ENCODE assay signal across 36 cellular contexts in genomic region chr9:69857828-69858227, GRCh38. TPM values are rescaled to one million over a fixed set of nuclear protein-coding genes. Genes with fewer than 3 reads are reported as not detected.
"Had no signal": no experiment of that assay in that cellular context is flagged by ENCODE, and none has a peak within 500 bp of the region (broad histone marks: within the 10 kb centered on the region; RNA-seq: fewer than 3 reads in every experiment).

No MANE protein-coding gene starts in this region.

- ATAC-seq: activated CD4-positive, CD25-positive, alpha-beta regulatory T cell treated with anti-CD3 and anti-CD28 coated beads, Interleukin-2, amount 50 U/mL, for 24 hours; activated CD8-positive, alpha-beta T cell treated with anti-CD3 and anti-CD28 coated beads for 36 hours; activated naive CD4-positive, alpha-beta T cell treated with anti-CD3 and anti-CD28 coated beads, Interleukin-2, amount 50 U/mL, for 72 hours; activated T-cell treated with anti-CD3 and anti-CD28 coated beads, Interleukin-2, amount 50 U/mL, for 4 hours; activated T-cell treated with anti-CD3 and anti-CD28 coated beads, Interleukin-2, amount 50 U/mL, for 72 hours; activated T-helper 17 cell treated with anti-CD3 and anti-CD28 coated beads, Interleukin-2, amount 50 U/mL, for 72 hours; body of pancreas; T-cell; T-helper 17 cell; WTC11 had no signal

- DNase-seq: activated CD4-positive, alpha-beta memory T cell treated with anti-CD3 and anti-CD28 coated beads for 36 hours; activated CD4-positive, alpha-beta T cell treated with anti-CD3 and anti-CD28 coated beads for 1 hour; activated CD4-positive, alpha-beta T cell treated with anti-CD3 and anti-CD28 coated beads for 4 hours; activated CD4-positive, alpha-beta T cell treated with anti-CD3 and anti-CD28 coated beads, Interleukin-2, amount 10 ng/mL, durations not matched to agents 24 days and 14 days; activated CD4-positive, alpha-beta T cell treated with anti-CD3 and anti-CD28 coated beads, Interleukin-2, amount 50 U/mL, for 1 hour; activated CD4-positive, alpha-beta T cell treated with anti-CD3 and anti-CD28 coated beads, Interleukin-2, amount 50 U/mL, for 4 hours; activated CD4-positive, CD25-positive, alpha-beta regulatory T cell; activated CD8-positive, alpha-beta memory T cell treated with anti-CD3 and anti-CD28 coated beads, Interleukin-2, amount 50 U/mL, for 4 hours; activated CD8-positive, alpha-beta T cell treated with anti-CD3 and anti-CD28 coated beads for 36 hours; activated effector memory CD4-positive, alpha-beta T cell treated with anti-CD3 and anti-CD28 coated beads, Interleukin-2, amount 50 U/mL, for 16 hours; activated gamma-delta T cell treated with Interleukin-2 at 50 U/mL for 16 hours; activated naive CD4-positive, alpha-beta T cell; activated naive CD4-positive, alpha-beta T cell treated with anti-CD3 and anti-CD28 coated beads for 36 hours; activated naive CD4-positive, alpha-beta T cell treated with anti-CD3 and anti-CD28 coated beads, Interleukin-2, amount 50 U/mL, for 16 hours; activated naive CD8-positive, alpha-beta T cell treated with anti-CD3 and anti-CD28 coated beads for 36 hours; activated T-cell treated with anti-CD3 and anti-CD28 coated beads for 4 hours; activated T-cell treated with anti-CD3 and anti-CD28 coated beads, Interleukin-2, amount 50 U/mL, for 1 hour; activated T-cell treated with anti-CD3 and anti-CD28 coated beads, Interleukin-2, amount 50 U/mL, for 4 hours; activated T-cell treated with anti-CD3 and anti-CD28 coated beads, Interleukin-2, amount 50 U/mL, for 72 hours; adrenal gland; aorta; body of pancreas; central memory CD4-positive, alpha-beta T cell; T-cell; T-helper 17 cell; T1000; WERI-Rb-1 had no signal

- H3K4me3 ChIP-seq: adrenal gland, body of pancreas, breast epithelium had no signal

- H3K9me3 ChIP-seq: adrenal gland, body of pancreas, breast epithelium had no signal

- H3K27me3 Mint-ChIP-seq: activated naive CD8-positive, alpha-beta T cell treated with anti-CD3 and anti-CD28 coated beads for 36 hours had no signal

- H3K36me3 Mint-ChIP-seq: activated CD4-positive, alpha-beta memory T cell treated with anti-CD3 and anti-CD28 coated beads for 36 hours; activated naive CD4-positive, alpha-beta T cell treated with anti-CD3 and anti-CD28 coated beads, Interleukin-2, amount 50 U/mL, for 72 hours; T-cell had no signal

- H3K27ac Mint-ChIP-seq: activated CD4-positive, alpha-beta memory T cell treated with anti-CD3 and anti-CD28 coated beads for 36 hours; activated CD4-positive, alpha-beta T cell treated with anti-CD3 and anti-CD28 coated beads, Interleukin-2, amount 10 ng/mL, durations not matched to agents 24 days and 14 days; activated CD8-positive, alpha-beta T cell treated with anti-CD3 and anti-CD28 coated beads for 36 hours; activated naive CD4-positive, alpha-beta T cell treated with anti-CD3 and anti-CD28 coated beads for 36 hours; activated naive CD4-positive, alpha-beta T cell treated with anti-CD3 and anti-CD28 coated beads, Interleukin-2, amount 50 U/mL, for 72 hours; activated naive CD8-positive, alpha-beta T cell treated with anti-CD3 and anti-CD28 coated beads for 36 hours; activated T-cell treated with anti-CD3 and anti-CD28 coated beads, Interleukin-2, amount 50 U/mL, for 72 hours; activated T-helper 1 cell treated with anti-CD3 and anti-CD28 coated beads, Interleukin-12 subunit alpha, Interleukin-12 subunit beta, Interleukin-2, Interleukin-4 antibody, amounts not matched to agents 30 ng/mL and 10 ng/mL and 1 ng/mL, durations not matched to agents 14 hours and 24 hours and 36 hours; activated T-helper 17 cell treated with anti-CD3 and anti-CD28 coated beads, Interleukin-2, amount 50 U/mL, for 72 hours; T-cell; T-helper 17 cell; WTC11 had no signal

- H3K4me1 ChIP-seq: adrenal gland, body of pancreas, breast epithelium had no signal

- H3K4me3 Mint-ChIP-seq: activated CD4-positive, alpha-beta memory T cell treated with anti-CD3 and anti-CD28 coated beads for 36 hours; activated CD4-positive, alpha-beta T cell treated with anti-CD3 and anti-CD28 coated beads, Interleukin-2, amount 10 ng/mL, durations not matched to agents 24 days and 14 days; activated CD8-positive, alpha-beta T cell treated with anti-CD3 and anti-CD28 coated beads for 36 hours; activated naive CD4-positive, alpha-beta T cell treated with anti-CD3 and anti-CD28 coated beads for 36 hours; activated naive CD8-positive, alpha-beta T cell treated with anti-CD3 and anti-CD28 coated beads for 36 hours; activated T-cell treated with anti-CD3 and anti-CD28 coated beads, Interleukin-2, amount 50 U/mL, for 4 hours; activated T-cell treated with anti-CD3 and anti-CD28 coated beads, Interleukin-2, amount 50 U/mL, for 72 hours; activated T-helper 1 cell treated with anti-CD3 and anti-CD28 coated beads, Interleukin-12 subunit alpha, Interleukin-12 subunit beta, Interleukin-2, Interleukin-4 antibody, amounts not matched to agents 30 ng/mL and 10 ng/mL and 1 ng/mL, durations not matched to agents 14 hours and 24 hours and 36 hours; activated T-helper 17 cell treated with anti-CD3 and anti-CD28 coated beads, Interleukin-2, amount 50 U/mL, for 72 hours; T-cell; T-helper 17 cell; WTC11 had no signal

- H3K36me3 ChIP-seq: adrenal gland, brain microvascular endothelial cell, breast epithelium, WERI-Rb-1 had no signal

- H3K27me3 ChIP-seq: adrenal gland, body of pancreas, brain microvascular endothelial cell, breast epithelium had no signal

- H3K4me1 Mint-ChIP-seq: activated T-helper 17 cell treated with anti-CD3 and anti-CD28 coated beads, Interleukin-2, amount 50 U/mL, for 72 hours; T-helper 17 cell; WTC11 had no signal

- H3K27ac ChIP-seq: adrenal gland, body of pancreas, brain microvascular endothelial cell, breast epithelium, WERI-Rb-1 had no signal

- H3K9me3 Mint-ChIP-seq: activated T-cell treated with anti-CD3 and anti-CD28 coated beads, Interleukin-2, amount 50 U/mL, for 72 hours; activated T-helper 17 cell treated with anti-CD3 and anti-CD28 coated beads, Interleukin-2, amount 50 U/mL, for 72 hours had no signal

RNA-seq across cellular contexts. Expression of gene CFAP95, which starts 37.2 kb away (rescaled TPM):
- total RNA-seq: activated CD4-positive, alpha-beta memory T cell treated with anti-CD3 and anti-CD28 coated beads for 36 hours; activated CD4-positive, alpha-beta T cell treated with anti-CD3 and anti-CD28 coated beads, Interleukin-2, amount 10 ng/mL, durations not matched to agents 24 days and 14 days; activated CD8-positive, alpha-beta T cell treated with anti-CD3 and anti-CD28 coated beads for 36 hours; activated naive CD4-positive, alpha-beta T cell treated with anti-CD3 and anti-CD28 coated beads for 36 hours; activated naive CD4-positive, alpha-beta T cell treated with anti-CD3 and anti-CD28 coated beads, Interleukin-2, amount 50 U/mL, for 72 hours; activated T-cell treated with anti-CD3 and anti-CD28 coated beads, Interleukin-2, amount 50 U/mL, for 4 hours; activated T-cell treated with anti-CD3 and anti-CD28 coated beads, Interleukin-2, amount 50 U/mL, for 72 hours; activated T-helper 1 cell treated with anti-CD3 and anti-CD28 coated beads, Interleukin-12 subunit alpha, Interleukin-12 subunit beta, Interleukin-2, Interleukin-4 antibody, amounts not matched to agents 30 ng/mL and 10 ng/mL and 1 ng/mL, durations not matched to agents 14 hours and 24 hours and 36 hours; activated T-helper 17 cell treated with anti-CD3 and anti-CD28 coated beads, Interleukin-2, amount 50 U/mL, for 72 hours; aorta; breast epithelium; cerebellum; T-cell; T-helper 1 cell treated with Interleukin-12 subunit alpha and Interleukin-12 subunit beta and Interleukin-4 antibody, amounts not matched to agents 30 ng/mL and 1 ng/mL, for 36 hours; T-helper 17 cell had no signal
- polyA plus RNA-seq: aorta had no signal
